8 cellular contexts compared by ENCODE assay signal in genomic region chr2:24490674-24491625, GRCh38. TPM values are rescaled to one million over a fixed set of nuclear protein-coding genes. Genes with fewer than 3 reads are reported as not detected.
DNase-seq lines count a peak whose midpoint lies in the region; ATAC-seq and TF ChIP-seq lines count a peak whose summit lies in the region.

Gene NCOA1, plus strand, starts transcription at chr2:24491254. Its CDS starts 167,424 bp downstream, at chr2:24658678.

- peak within 1 kb of the TSS; percentile 78 to 79 for H3K9ac ChIP-seq in colonic mucosa (ENCODE audit: low read depth in 2 of 2, low read length in 2 of 2)

- TF ChIP-seq CTCF in BE2C (IDR thresholded peaks at IDR 0.05; ENCODE audit: low read depth, low read length) (peak; percentile 2; the same call in 1 of the 2 replicates), colonic mucosa (IDR thresholded peaks at IDR 0.05) (no peak)

- DNase-seq in BE2C (peak; percentile 91), GM19238 (ENCODE audit: insufficient read length, low spot score) (peak; percentile 92), NCI-H524 (lab: John Stamatoyannopoulos, UW) (peak; percentile 65 to 84), colonic mucosa (peak; percentile 93), left lobe of liver (ENCODE audit: low spot score) (peak; percentile 95)
- DNase-seq in activated CD4-positive, alpha-beta T cell treated with anti-CD3 and anti-CD28 coated beads for 48 hours: peak; percentile 94
- peak; percentile 90 to 92 for DNase-seq in stimulated activated CD4-positive, alpha-beta T cell treated with anti-CD3 and anti-CD28 coated beads, Interleukin-2, amount 100 ng/mL, for 24 hours

- H3K4me1 ChIP-seq in BE2C (peaks cover 5% of the 10 kb centered on the region), colonic mucosa (no peaks in the 10 kb centered on the region)

- no peaks in the 10 kb centered on the region for H3K27me3 ChIP-seq in BE2C
- no peaks in the 10 kb centered on the region for H3K27me3 ChIP-seq in colonic mucosa

- H3K27ac ChIP-seq in colonic mucosa: peak within 1 kb of the TSS; percentile 92

- no peaks in the 10 kb centered on the region for H3K36me3 ChIP-seq in BE2C
- no peaks in the 10 kb centered on the region for H3K36me3 ChIP-seq in colonic mucosa

- intact Hi-C loops in colonic mucosa (cut with DNase I): no loop called here

- H3K4me3 ChIP-seq in BE2C (ENCODE audit: low read depth, low read length) (peak within 1 kb of the TSS; percentile 76), colonic mucosa (peak within 1 kb of the TSS; percentile 71)

- H3K9me3 ChIP-seq in BE2C (no peaks in the 10 kb centered on the region), colonic mucosa (no peaks in the 10 kb centered on the region)

- ATAC-seq in HG03439 (IDR thresholded peaks at IDR 0.05; ENCODE audit: unreplicated experiment) (peak; percentile 77), left lobe of liver (peak; percentile 92)

RNA-seq across cellular contexts. Expression of gene NCOA1, which starts in this region (rescaled TPM):
- 5.1 TPM for polyA plus RNA-seq in BE2C (2012; ENCODE audit: insufficient read depth, insufficient read length, low read depth)
- total RNA-seq in colonic mucosa (10 to 100 TPM; 24.8 to 35.2 TPM), left lobe of liver (11.2 TPM)

Comparison
In these comparisons a context has a peak if more than half of its experiments do, and no peak if none do; other contexts are left out.
1. Peak in every context shown above with its lines: DNase-seq, ATAC-seq, H3K4me3 ChIP-seq and H3K27ac ChIP-seq.